ENCODE assay signal across 9 cellular contexts in genomic region chr19:53865918-53866696, GRCh38. TPM values are rescaled to one million over a fixed set of nuclear protein-coding genes. Genes with fewer than 3 reads are reported as not detected.
DNase-seq lines count a peak whose midpoint lies in the region; ATAC-seq, FAIRE-seq and TF ChIP-seq lines count a peak whose summit lies in the region.
"Had no signal": no experiment of that assay in that cellular context is flagged by ENCODE, and none has a peak within 500 bp of the region (broad histone marks: within the 10 kb centered on the region; RNA-seq: fewer than 3 reads in every experiment).

No MANE protein-coding gene starts in this region.

- intact Hi-C loops in Panc1 (cut with micrococcal nuclease; ENCODE audit: unreplicated experiment) (no loop called here), testis (cut with DNase I; ENCODE audit: low total_unique reads) (no loop called here)

- POLR2A ChIA-PET in Panc1 (lab: Charles Lee): interaction anchor here (0.5 to 1.1 kb wide), 6 partner anchors 10 to 243 kb away, joined by 3 to 8 read pairs (median 4); no protein-coding TSS in a partner anchor
- POLR2A ChIA-PET in naive thymus-derived CD8-positive, alpha-beta T cell (lab: Charles Lee): interaction anchor here (0.6 to 4.3 kb wide), 6 partner anchors 9 to 1787 kb away, joined by 3 to 57 read pairs (median 4); partner anchors contain the start of genes CNOT3 and PRKCG

- H3K36me3 Mint-ChIP-seq in naive thymus-derived CD8-positive, alpha-beta T cell: peaks cover 0 to 2% (median 0%) of the 10 kb centered on the region in 3 donors

- WGBS in testis, 2 donors: 1 to 2% methylated on average over 26 to 46 of the region's 46 CpGs

- H3K36me3 ChIP-seq in Panc1 (ENCODE audit: control insufficient read depth, insufficient read depth, low read length): no peaks in the 10 kb centered on the region; the same call in 1 of the 2 replicates
- H3K36me3 ChIP-seq in testis (ENCODE audit: low read depth, missing control alignments): no peaks in the 10 kb centered on the region

- no TSS peak for BruUV-seq in Panc1 (replicated peaks; lab: Mats Ljungman, UMichigan)

- peak overlapping the region; percentile 80 to 95 for H3K4me3 ChIP-seq in Panc1 (ENCODE audit: low read depth in 2 of 2, low read length in 2 of 2)
- peak overlapping the region; percentile 34 to 61 for H3K4me3 ChIP-seq in testis

- H3K27ac Mint-ChIP-seq in naive thymus-derived CD8-positive, alpha-beta T cell: peak overlapping the region; percentile 94 to 100 (median 100)

- peak; percentile 64 for ATAC-seq in Panc1
- ATAC-seq in naive thymus-derived CD8-positive, alpha-beta T cell: peak; percentile 7 to 25

- peak overlapping the region; percentile 90 to 99 (median 96) for H3K4me3 Mint-ChIP-seq in naive thymus-derived CD8-positive, alpha-beta T cell

- CTCF ChIA-PET in Panc1 (lab: Charles Lee): interaction anchor here (0.9 kb wide), 1 partner anchor 164 kb away, joined by 9 read pairs; no protein-coding TSS in a partner anchor

- H3K9me3 ChIP-seq in Panc1 (ENCODE audit: control insufficient read depth, insufficient read depth, low read depth, low read length): no peaks in the 10 kb centered on the region
- no peaks in the 10 kb centered on the region for H3K9me3 ChIP-seq in testis

- no peaks in the 10 kb centered on the region for H3K27me3 ChIP-seq in Panc1 (ENCODE audit: control insufficient read depth, insufficient read depth, low read length)
- H3K27me3 ChIP-seq in testis: no peaks in the 10 kb centered on the region

- peak overlapping the region; percentile 93 for H3K27ac ChIP-seq in Panc1 (ENCODE audit: low read length)
- peak overlapping the region in 1 of 2 donors; percentile 79 for H3K27ac ChIP-seq in testis

- H3K9me3 Mint-ChIP-seq in naive thymus-derived CD8-positive, alpha-beta T cell: no peaks in the 10 kb centered on the region

- peaks cover 16 to 42% (median 34%) of the 10 kb centered on the region in 4 donors for H3K4me1 Mint-ChIP-seq in naive thymus-derived CD8-positive, alpha-beta T cell

- TF ChIP-seq POLR2A in GM12892 (IDR thresholded peaks at IDR 0.05; ENCODE audit: low read depth, low read length) (no peak), testis (IDR thresholded peaks at IDR 0.05) (no peak)

- DNase-seq in GM12892 (ENCODE audit: insufficient read length) (peak; percentile 58), Panc1 (ENCODE audit: low read depth, low spot score) (no peak), frontal cortex (ENCODE audit: low spot score in 2 of 2) (peak; percentile 77 to 80), testis (peak; percentile 57), NCI-H128 (lab: John Stamatoyannopoulos, UW; ENCODE audit: unreplicated experiment) (no peak), NCI-H2171 treated with DMSO at 0.1 percent for 48 hours (lab: John Stamatoyannopoulos, UW) (no peak)
- DNase-seq in activated naive CD4-positive, alpha-beta T cell treated with Interleukin-2 at 50 U/mL for 16 hours: peak; percentile 72
- peak; percentile 44 to 80 (median 64) for DNase-seq in naive thymus-derived CD8-positive, alpha-beta T cell

- FAIRE-seq in GM12892 (lab: Jason Lieb, UNC): no peak
- no peak for FAIRE-seq in frontal cortex (lab: Jason Lieb, UNC)

- in situ Hi-C loops in Panc1 (cut with HindIII; ENCODE audit: low pct_unique_long_range_greater_than_20kb, low sequenced_read_pairs): no loop called here

- H3K4me1 ChIP-seq in Panc1 (ENCODE audit: control insufficient read depth, insufficient read depth, low read length) (peaks cover 33% of the 10 kb centered on the region), testis (peaks cover 18% of the 10 kb centered on the region)

- H3K27me3 Mint-ChIP-seq in naive thymus-derived CD8-positive, alpha-beta T cell: peaks cover 0 to 1% (median 0%) of the 10 kb centered on the region in 5 donors

- TF ChIP-seq CTCF in Panc1 (IDR thresholded peaks at IDR 0.05) (no peak), testis (IDR thresholded peaks at IDR 0.05) (no peak)

RNA-seq across cellular contexts. Expression of gene MYADM, which starts 1.6 kb away (rescaled TPM):
- 2.1 TPM for polyA plus RNA-seq in GM12892 (2012; ENCODE audit: missing spikeins)
- total RNA-seq in Panc1 (2021; ENCODE audit: unreplicated experiment) (469 TPM), frontal cortex (2.4 TPM), testis (10 to 100 TPM; 48.7 to 57.8 TPM)
- 387 TPM for polyA plus RNA-seq in Panc1 (2012; ENCODE audit: insufficient read length)
- 10 to 100 TPM; 35.0 to 36.5 TPM for total RNA-seq in naive thymus-derived CD8-positive, alpha-beta T cell
- polyA plus RNA-seq in naive thymus-derived CD8-positive, alpha-beta T cell: 10 to 100 TPM; 33.9 to 42.0 (median 40.3) TPM
- polyA plus RNA-seq in testis (ENCODE audit: insufficient read depth, low read depth, low replicate concordance): 128 TPM

RNA-seq across cellular contexts. Expression of gene PRKCG, which starts 15.9 kb away (rescaled TPM):
- not detected for polyA plus RNA-seq in GM12892 (2012; ENCODE audit: missing spikeins)
- total RNA-seq in Panc1 (2021; ENCODE audit: unreplicated experiment): 2.5 TPM
- polyA plus RNA-seq in Panc1 (2012; ENCODE audit: insufficient read length): 4.2 TPM
- total RNA-seq in frontal cortex: 1.2 TPM
- total RNA-seq in naive thymus-derived CD8-positive, alpha-beta T cell: not detected
- not detected for polyA plus RNA-seq in naive thymus-derived CD8-positive, alpha-beta T cell
- 10 to 100 TPM in 1 of 2 donors, 1 to 10 TPM in 1; 3.7 to 10.6 TPM for total RNA-seq in testis
- polyA plus RNA-seq in testis (ENCODE audit: insufficient read depth, low read depth, low replicate concordance): 4.3 TPM

RNA-seq across cellular contexts. Expression of gene NLRP12, which starts 42.0 kb away (rescaled TPM):
- polyA plus RNA-seq in GM12892 (2012; ENCODE audit: missing spikeins): not detected
- total RNA-seq in Panc1 (2021; ENCODE audit: unreplicated experiment) (0.05 TPM), frontal cortex (under 0.01 TPM), testis (1 to 10 TPM in 1 of 2 donors, under 1 TPM in 1; 0.16 to 1.5 TPM)
- not detected for polyA plus RNA-seq in Panc1 (2012; ENCODE audit: insufficient read length)
- total RNA-seq in naive thymus-derived CD8-positive, alpha-beta T cell: not detected
- under 1 TPM in 1 of 3 donors, not detected in 2; 0.21 TPM for polyA plus RNA-seq in naive thymus-derived CD8-positive, alpha-beta T cell
- polyA plus RNA-seq in testis (ENCODE audit: insufficient read depth, low read depth, low replicate concordance): not detected
- total RNA-seq: T-helper 1 cell treated with Interleukin-12 subunit alpha and Interleukin-12 subunit beta and Interleukin-4 antibody, amounts not matched to agents 30 ng/mL and 1 ng/mL, for 36 hours had no signal

RNA-seq across cellular contexts. Expression of gene CACNG7, which starts 43.0 kb away (rescaled TPM):
- polyA plus RNA-seq in GM12892 (2012; ENCODE audit: missing spikeins): not detected
- total RNA-seq in Panc1 (2021; ENCODE audit: unreplicated experiment) (7.7 TPM), frontal cortex (4.9 TPM), testis (under 1 TPM; 0.39 to 0.81 TPM)
- 50.5 TPM for polyA plus RNA-seq in Panc1 (2012; ENCODE audit: insufficient read length)
- not detected for total RNA-seq in naive thymus-derived CD8-positive, alpha-beta T cell
- polyA plus RNA-seq in naive thymus-derived CD8-positive, alpha-beta T cell: not detected
- 0.53 TPM for polyA plus RNA-seq in testis (ENCODE audit: insufficient read depth, low read depth, low replicate concordance)
- total RNA-seq: T-helper 1 cell treated with Interleukin-12 subunit alpha and Interleukin-12 subunit beta and Interleukin-4 antibody, amounts not matched to agents 30 ng/mL and 1 ng/mL, for 36 hours had no signal

Comparison
In these comparisons a context has a peak if more than half of its experiments do, and no peak if none do; other contexts are left out.
1. DNase-seq: peak in GM12892 (single experiment), activated naive CD4-positive, alpha-beta T cell treated with Interleukin-2 at 50 U/mL for 16 hours (single experiment), frontal cortex (2 of 2), naive thymus-derived CD8-positive, alpha-beta T cell (10 of 10) and testis (single experiment); none in Panc1 (single experiment), NCI-H128 (single experiment) and NCI-H2171 treated with DMSO at 0.1 percent for 48 hours (single experiment).
2. RNA of gene MYADM, which starts 1.6 kb away (total RNA-seq): 469 TPM in Panc1 (single experiment), 48.7 to 57.8 TPM in testis and 35.0 to 36.5 TPM in naive thymus-derived CD8-positive, alpha-beta T cell; 2.4 TPM in frontal cortex (single experiment); every median in the first group is over 10 times any median in the second.